In the genomic region with DNA sequence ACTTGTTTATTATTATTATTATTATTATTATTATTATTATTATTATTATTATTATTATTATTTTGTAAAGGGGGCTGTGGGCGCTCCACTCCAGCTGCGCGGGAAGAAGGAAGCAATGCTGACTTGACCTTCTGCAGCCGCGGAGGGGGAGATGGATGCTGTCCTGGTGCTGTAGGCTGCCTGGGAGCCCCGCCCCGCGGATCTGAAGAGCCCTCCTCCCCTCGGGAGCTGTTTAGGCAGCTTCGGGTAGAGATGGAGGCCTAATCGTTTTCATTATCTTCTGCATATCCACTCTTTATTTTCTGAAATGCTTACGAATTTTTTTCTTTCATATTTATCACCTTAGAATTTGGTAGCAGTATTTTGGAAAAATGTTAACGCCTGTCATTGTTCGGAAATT, we compare ENCODE assay signal across 11 cellular contexts.
DNase-seq lines count a peak whose midpoint lies in the region; ATAC-seq, FAIRE-seq and TF ChIP-seq lines count a peak whose summit lies in the region.
"Had no signal": no experiment of that assay in that cellular context is flagged by ENCODE, and none has a peak within 500 bp of the region (broad histone marks: within the 10 kb centered on the region; RNA-seq: fewer than 3 reads in every experiment).

No MANE protein-coding gene starts in this region.

- no peak for TF ChIP-seq CTCF in K562 (IDR thresholded peaks at IDR 0.05 in 2 of 3, conservative IDR thresholded peaks at IDR 0.05 in 1 of 3; ENCODE audit: insufficient read depth in 2 of 3, low read depth in 1 of 3, low read length in 3 of 3)

- no peak for TF ChIP-seq RAD21 in K562 (CRISPR knock-in tag; conservative IDR thresholded peaks at IDR 0.05 in 1 of 2, IDR thresholded peaks at IDR 0.05 in 1 of 2)

- no peak overlapping the region for H3K9ac ChIP-seq in K562 (ENCODE audit: insufficient read depth in 1 of 2, low read depth in 2 of 2, low read length in 2 of 2)
- H3K9ac ChIP-seq: KMS-11 had no signal

- in situ Hi-C loops in K562 (cut with MboI) = no loop called here

- POLR2A ChIA-PET in K562 (lab: Yijun Ruan, JAX) = interaction anchor here (0.6 to 2.3 kb wide), 4 partner anchors 93 to 124 kb away, joined by 3 to 7 read pairs (median 4); a partner anchor contains a TSS

- H3K79me2 ChIP-seq in K562 (ENCODE audit: control insufficient read depth, insufficient read depth, low read length) = no peaks in the 10 kb centered on the region

- no peaks in the 10 kb centered on the region for H3K36me3 ChIP-seq in K562 (ENCODE audit: control insufficient read depth, insufficient read depth, low read length)

- no peaks in the 10 kb centered on the region for H3K9me1 ChIP-seq in K562 (ENCODE audit: control insufficient read depth, insufficient read depth, low read length)

- no peaks in the 10 kb centered on the region for H4K20me1 ChIP-seq in K562 (replicated peaks; ENCODE audit: control insufficient read depth, insufficient read depth, low read length)

- no TSS peak for BruUV-seq in K562 (replicated peaks; lab: Mats Ljungman, UMichigan)

- H3K4me3 ChIP-seq in K562 (no peak overlapping the region), skeletal muscle cell (ENCODE audit: low read depth, low read length) (no peak overlapping the region)

- WGBS in K562 (ENCODE audit: insufficient coverage, low coverage, missing lambda C conversion rate) = 42% methylated on average over 14 of the region's 14 CpGs

- no peak for TF ChIP-seq EP300 in K562 (IDR thresholded peaks at IDR 0.05; ENCODE audit: low read length)

- intact Hi-C loops in K562 (cut with micrococcal nuclease) = no loop called here

- TF ChIP-seq POLR2A in H54 (IDR thresholded peaks at IDR 0.05; ENCODE audit: low read depth, low read length) = no peak
- TF ChIP-seq POLR2A in K562 (conservative IDR thresholded peaks at IDR 0.05) = no peak

- H3K27ac ChIP-seq in K562 (ENCODE audit: extremely low read depth, low read depth, low read length) = no peak overlapping the region
- H3K27ac ChIP-seq: KMS-11 had no signal

- H3K9me3 ChIP-seq in K562 (replicated peaks; ENCODE audit: control insufficient read depth, insufficient read depth, low read depth, low read length) = no peaks in the 10 kb centered on the region

- ATAC-seq in K562 (peak; percentile 72), GM19035 (IDR thresholded peaks at IDR 0.05; ENCODE audit: unreplicated experiment) (no peak), GM21367 (IDR thresholded peaks at IDR 0.05; ENCODE audit: unreplicated experiment) (no peak), HG02938 (IDR thresholded peaks at IDR 0.05; ENCODE audit: unreplicated experiment) (no peak)

- DNase-seq in H54 (ENCODE audit: insufficient read length, low spot score) (peak; percentile 44), K562 (ENCODE audit: extremely low read depth in 1 of 4, low spot score in 3 of 4) (peak; percentile 28 to 41 (median 36)), iris pigment epithelial cell (ENCODE audit: low read depth) (peak; percentile 84), skeletal muscle cell (ENCODE audit: low read depth) (peak; percentile 50), GDM1 (lab: John Stamatoyannopoulos, UW) (no peak)
- DNase-seq: stimulated activated CD4-positive, alpha-beta T cell treated with anti-CD3 and anti-CD28 coated beads, Interleukin-1b, Interleukin-23, amount 100 ng/mL, for 48 hours had no signal

- no peak overlapping the region for H3K4me2 ChIP-seq in K562 (ENCODE audit: insufficient read depth, low read length)
- H3K4me2 ChIP-seq: KMS-11 had no signal

- no peak for FAIRE-seq in H54 (lab: Jason Lieb, UNC)
- FAIRE-seq in K562 (lab: Jason Lieb, UNC) = no peak
- FAIRE-seq: colon had no signal

- H3K4me1 ChIP-seq in K562 (replicated peaks in 1 of 2; ENCODE audit: control insufficient read depth in 2 of 2, insufficient read depth in 2 of 2, low read length in 2 of 2) = peaks cover 7 to 27% of the 10 kb centered on the region in 2 experiments; a peak in 4 of 5 replicates

- CTCF ChIA-PET in K562 (lab: Yijun Ruan, JAX; ENCODE audit: low intra/inter-chr PET ratio) = no interaction called here

- H2AFZ ChIP-seq in K562 (ENCODE audit: low read depth, low read length) = peak overlapping the region; percentile 84

- H3K27me3 ChIP-seq in K562 (ENCODE audit: control insufficient read depth in 2 of 2, insufficient read depth in 2 of 2, low read length in 2 of 2) = no peaks in the 10 kb centered on the region

TF ChIP-seq in K562, 482 proteins besides CTCF, POLR2A, EP300 and RAD21:
- TF ChIP-seq ZNF408 (CRISPR knock-in tag; IDR thresholded peaks at IDR 0.05; ENCODE audit: low read depth) (no peak), GTF2E2 (tag; IDR thresholded peaks at IDR 0.05) (no peak), OTX1 (CRISPR knock-in tag; IDR thresholded peaks at IDR 0.05) (no peak)
- TF ChIP-seq, protein P1, sequence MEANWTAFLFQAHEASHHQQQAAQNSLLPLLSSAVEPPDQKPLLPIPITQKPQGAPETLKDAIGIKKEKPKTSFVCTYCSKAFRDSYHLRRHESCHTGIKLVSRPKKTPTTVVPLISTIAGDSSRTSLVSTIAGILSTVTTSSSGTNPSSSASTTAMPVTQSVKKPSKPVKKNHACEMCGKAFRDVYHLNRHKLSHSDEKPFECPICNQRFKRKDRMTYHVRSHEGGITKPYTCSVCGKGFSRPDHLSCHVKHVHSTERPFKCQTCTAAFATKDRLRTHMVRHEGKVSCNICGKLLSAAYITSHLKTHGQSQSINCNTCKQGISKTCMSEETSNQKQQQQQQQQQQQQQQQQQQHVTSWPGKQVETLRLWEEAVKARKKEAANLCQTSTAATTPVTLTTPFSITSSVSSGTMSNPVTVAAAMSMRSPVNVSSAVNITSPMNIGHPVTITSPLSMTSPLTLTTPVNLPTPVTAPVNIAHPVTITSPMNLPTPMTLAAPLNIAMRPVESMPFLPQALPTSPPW (CRISPR knock-in tag; IDR thresholded peaks at IDR 0.05) = 0 out of 2 replicates have a peak, but pooled peaks have one; percentile 12
- TF ChIP-seq, protein P2, sequence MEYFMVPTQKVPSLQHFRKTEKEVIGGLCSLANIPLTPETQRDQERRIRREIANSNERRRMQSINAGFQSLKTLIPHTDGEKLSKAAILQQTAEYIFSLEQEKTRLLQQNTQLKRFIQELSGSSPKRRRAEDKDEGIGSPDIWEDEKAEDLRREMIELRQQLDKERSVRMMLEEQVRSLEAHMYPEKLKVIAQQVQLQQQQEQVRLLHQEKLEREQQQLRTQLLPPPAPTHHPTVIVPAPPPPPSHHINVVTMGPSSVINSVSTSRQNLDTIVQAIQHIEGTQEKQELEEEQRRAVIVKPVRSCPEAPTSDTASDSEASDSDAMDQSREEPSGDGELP (CRISPR knock-in tag; IDR thresholded peaks at IDR 0.05; ENCODE audit: borderline replicate concordance) = no peak
